8 cellular contexts compared by ENCODE assay signal in genomic region chr9:108934323-108934885, GRCh38. TPM values are rescaled to one million over a fixed set of nuclear protein-coding genes. Genes with fewer than 3 reads are reported as not detected.
DNase-seq lines count a peak whose midpoint lies in the region; ATAC-seq and TF ChIP-seq lines count a peak whose summit lies in the region.

TSS of gene ABITRAM (plus strand) at chr9:108934400. CDS start at chr9:108934487, 87 bp downstream.

- DNase-seq in AG09319 (ENCODE audit: extremely low read depth, low read depth) (peak; percentile 57), NCI-H345 treated with DMSO at 0.1 percent for 48 hours (lab: John Stamatoyannopoulos, UW; ENCODE audit: unreplicated experiment) (peak; percentile 92), left lung (peak; percentile 77 to 93)
- DNase-seq in activated CD4-positive, alpha-beta T cell treated with anti-CD3 and anti-CD28 coated beads for 36 hours = peak; percentile 84
- DNase-seq in stimulated activated CD4-positive, alpha-beta T cell treated with anti-CD3 and anti-CD28 coated beads, Interleukin-2, amount 100 ng/mL, for 4 hours (ENCODE audit: low read depth) = peak; percentile 68

- H3K27ac ChIP-seq in left lung = peak within 1 kb of the TSS; percentile 91 to 92

- peak within 1 kb of the TSS; percentile 95 for H3K27ac Mint-ChIP-seq in activated CD4-positive, alpha-beta T cell treated with anti-CD3 and anti-CD28 coated beads for 36 hours
- H3K27ac Mint-ChIP-seq in dendritic cell treated with granulocyte-macrophage colony-stimulating factor and Interleukin-4, amounts not matched to agents 40 ng/mL and 50 ng/mL, for 4 days = peak within 1 kb of the TSS; percentile 96

- peak within 1 kb of the TSS; percentile 98 for H3K4me3 Mint-ChIP-seq in activated CD4-positive, alpha-beta T cell treated with anti-CD3 and anti-CD28 coated beads for 36 hours
- peak within 1 kb of the TSS; percentile 98 for H3K4me3 Mint-ChIP-seq in dendritic cell treated with granulocyte-macrophage colony-stimulating factor and Interleukin-4, amounts not matched to agents 40 ng/mL and 50 ng/mL, for 4 days

- H3K27me3 Mint-ChIP-seq in activated CD4-positive, alpha-beta T cell treated with anti-CD3 and anti-CD28 coated beads for 36 hours = no peaks in the 10 kb centered on the region
- no peaks in the 10 kb centered on the region for H3K27me3 Mint-ChIP-seq in dendritic cell treated with granulocyte-macrophage colony-stimulating factor and Interleukin-4, amounts not matched to agents 40 ng/mL and 50 ng/mL, for 4 days

- peaks cover 9% of the 10 kb centered on the region for H3K36me3 Mint-ChIP-seq in activated CD4-positive, alpha-beta T cell treated with anti-CD3 and anti-CD28 coated beads for 36 hours (ENCODE audit: low read depth)
- peaks cover 49% of the 10 kb centered on the region for H3K36me3 Mint-ChIP-seq in dendritic cell treated with granulocyte-macrophage colony-stimulating factor and Interleukin-4, amounts not matched to agents 40 ng/mL and 50 ng/mL, for 4 days (ENCODE audit: low read depth)

- no peaks in the 10 kb centered on the region for H3K27me3 ChIP-seq in left lung

- no peaks in the 10 kb centered on the region for H3K9me3 Mint-ChIP-seq in activated CD4-positive, alpha-beta T cell treated with anti-CD3 and anti-CD28 coated beads for 36 hours (ENCODE audit: low read depth)
- H3K9me3 Mint-ChIP-seq in dendritic cell treated with granulocyte-macrophage colony-stimulating factor and Interleukin-4, amounts not matched to agents 40 ng/mL and 50 ng/mL, for 4 days = no peaks in the 10 kb centered on the region

- intact Hi-C loops in activated CD4-positive, alpha-beta T cell treated with anti-CD3 and anti-CD28 coated beads for 36 hours (cut with DNase I, micrococcal nuclease) = loop anchor here (1.0 to 10.0 kb wide), 8 partner anchors 48 to 1445 kb away; partner anchors contain the start of genes CTNNAL1 (in 2 of the 2), EPB41L4B (in 2 of the 2) and KLF4 (in 1 of the 2)
- intact Hi-C loops in dendritic cell treated with granulocyte-macrophage colony-stimulating factor and Interleukin-4, amounts not matched to agents 40 ng/mL and 50 ng/mL, for 4 days (cut with micrococcal nuclease) = loop anchor here (1.0 to 5.0 kb wide), 2 partner anchors 78 to 186 kb away; partner anchors contain the start of gene CTNNAL1
- intact Hi-C loops in left lung (cut with DNase I) = no loop called here

- no peaks in the 10 kb centered on the region for H3K9me3 ChIP-seq in left lung

- H3K4me1 Mint-ChIP-seq in activated CD4-positive, alpha-beta T cell treated with anti-CD3 and anti-CD28 coated beads for 36 hours = peaks cover 29% of the 10 kb centered on the region
- peaks cover 23% of the 10 kb centered on the region for H3K4me1 Mint-ChIP-seq in dendritic cell treated with granulocyte-macrophage colony-stimulating factor and Interleukin-4, amounts not matched to agents 40 ng/mL and 50 ng/mL, for 4 days (ENCODE audit: low read depth)

- ATAC-seq in GM18909 (IDR thresholded peaks at IDR 0.05; ENCODE audit: poor library complexity, unreplicated experiment) (peak; percentile 82), HG03175 (IDR thresholded peaks at IDR 0.05; ENCODE audit: unreplicated experiment) (peak; percentile 83), left lung (peak; percentile 91)
- peak; percentile 81 for ATAC-seq in activated CD4-positive, alpha-beta T cell treated with anti-CD3 and anti-CD28 coated beads for 36 hours

- CTCF ChIA-PET in activated CD4-positive, alpha-beta T cell treated with anti-CD3 and anti-CD28 coated beads for 36 hours (lab: Charles Lee) = no interaction called here

- H3K4me1 ChIP-seq in left lung = peaks cover 8 to 29% of the 10 kb centered on the region in 2 donors

- POLR2A ChIA-PET in activated CD4-positive, alpha-beta T cell treated with anti-CD3 and anti-CD28 coated beads for 36 hours (lab: Charles Lee) = no interaction called here

- no peak for TF ChIP-seq CTCF in AG09319 (IDR thresholded peaks at IDR 0.05; ENCODE audit: low read depth, low read length)
- no peak for TF ChIP-seq CTCF in left lung (IDR thresholded peaks at IDR 0.05)

- H3K36me3 ChIP-seq in left lung = peaks cover 0 to 29% of the 10 kb centered on the region in 2 donors

- H3K4me3 ChIP-seq in left lung = peak within 1 kb of the TSS; percentile 92 to 95

RNA-seq across cellular contexts. Expression of gene ABITRAM, which starts in this region (rescaled TPM):
- 10 to 100 TPM; 12.2 to 15.4 TPM for total RNA-seq in activated CD4-positive, alpha-beta T cell treated with anti-CD3 and anti-CD28 coated beads for 36 hours
- 10 to 100 TPM; 13.1 to 17.1 TPM for total RNA-seq in left lung

Comparison
In these comparisons a context has a peak if more than half of its experiments do, and no peak if none do; other contexts are left out.
1. Peak in every context shown above with its lines: DNase-seq, ATAC-seq, H3K4me3 ChIP-seq and H3K27ac ChIP-seq.
2. intact Hi-C loops: an anchor here in activated CD4-positive, alpha-beta T cell treated with anti-CD3 and anti-CD28 coated beads for 36 hours (1.0 to 10.0 kb wide) and dendritic cell treated with granulocyte-macrophage colony-stimulating factor and Interleukin-4, amounts not matched to agents 40 ng/mL and 50 ng/mL, for 4 days (1.0 to 5.0 kb wide); none called in left lung.